Comparison of ENCODE assay signal across 8 cellular contexts in the genomic region with DNA sequence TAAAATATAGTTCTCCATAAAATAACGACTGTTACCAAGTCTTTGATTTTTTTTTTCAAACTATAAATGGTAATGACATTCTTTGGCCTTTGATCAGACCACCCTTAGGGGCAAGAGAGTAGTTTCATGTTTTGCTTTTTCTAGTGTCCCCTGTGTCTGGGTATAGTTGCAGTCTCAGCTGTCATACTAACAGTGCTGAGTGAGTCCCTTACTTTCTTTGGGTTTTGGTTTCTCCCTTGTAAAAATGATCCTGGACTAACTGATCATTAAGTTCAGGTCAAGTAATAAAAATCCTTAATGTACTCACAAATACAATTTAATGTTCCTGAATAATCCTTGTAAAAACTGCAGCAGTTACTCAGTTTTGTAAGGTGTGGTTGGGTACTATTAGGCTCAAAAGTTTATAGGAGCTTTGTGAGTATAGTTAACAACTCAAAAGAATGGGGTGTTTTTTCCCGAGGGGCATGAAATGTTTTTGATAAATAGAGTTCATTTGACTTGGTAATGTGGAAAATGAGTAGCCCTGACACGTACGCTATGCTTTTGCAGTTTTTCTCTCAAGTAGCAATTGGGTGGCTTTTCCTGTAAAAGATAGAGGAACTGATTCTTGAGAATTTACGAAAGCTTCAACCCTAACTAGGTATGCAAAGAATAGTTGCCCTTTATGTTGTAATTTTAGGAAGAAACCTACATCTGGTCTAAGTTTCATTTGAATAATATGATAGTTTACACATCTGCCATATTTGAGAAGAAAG. TPM values are rescaled to one million over a fixed set of nuclear protein-coding genes. Genes with fewer than 3 reads are reported as not detected.
DNase-seq lines count a peak whose midpoint lies in the region; ATAC-seq lines count a peak whose summit lies in the region.

No MANE protein-coding gene starts in this region.

- intact Hi-C loops in posterior vena cava (cut with DNase I), result no loop called here

- H3K27me3 Mint-ChIP-seq in activated naive CD8-positive, alpha-beta T cell treated with anti-CD3 and anti-CD28 coated beads for 36 hours, result no peaks in the 10 kb centered on the region

- no peaks in the 10 kb centered on the region for H3K27me3 ChIP-seq in ACC112 (ENCODE audit: insufficient read depth, low read length)

- no peak overlapping the region for H2AFZ ChIP-seq in ACC112 (ENCODE audit: low read length, unreplicated experiment)

- H3K4me1 ChIP-seq in ACC112 (ENCODE audit: control insufficient read depth, insufficient read depth, low read length, unreplicated experiment), result peaks cover 79% of the 10 kb centered on the region

- H3K4me3 Mint-ChIP-seq in activated naive CD8-positive, alpha-beta T cell treated with anti-CD3 and anti-CD28 coated beads for 36 hours, result peak overlapping the region; percentile 48

- no peaks in the 10 kb centered on the region for H3K9me3 Mint-ChIP-seq in activated naive CD8-positive, alpha-beta T cell treated with anti-CD3 and anti-CD28 coated beads for 36 hours

- no peaks in the 10 kb centered on the region for H3K36me3 ChIP-seq in ACC112 (ENCODE audit: insufficient read depth, low read length)

- DNase-seq in activated naive CD8-positive, alpha-beta T cell treated with anti-CD3 and anti-CD28 coated beads for 36 hours, result no peak
- no peak for DNase-seq in DMS153 (lab: John Stamatoyannopoulos, UW)
- no peak for DNase-seq in posterior vena cava (ENCODE audit: low spot score)
- no peak for DNase-seq in effector CD8-positive, alpha-beta T cell (lab: John Stamatoyannopoulos, UW)
- no peak for DNase-seq in NCI-H2227 treated with DMSO at 0.1 percent for 48 hours (lab: John Stamatoyannopoulos, UW)

- no peak overlapping the region for H3K4me3 ChIP-seq in ACC112 (ENCODE audit: low read depth, low read length)

- peaks cover 91% of the 10 kb centered on the region for H3K4me1 Mint-ChIP-seq in activated naive CD8-positive, alpha-beta T cell treated with anti-CD3 and anti-CD28 coated beads for 36 hours

- H3K27ac ChIP-seq in ACC112 (ENCODE audit: low read depth, low read length), result peak overlapping the region; percentile 3; the same call in 1 of the 2 replicates

- peaks cover 99% of the 10 kb centered on the region for H3K79me2 ChIP-seq in ACC112 (ENCODE audit: control insufficient read depth, insufficient read depth, low read length, unreplicated experiment)

- peaks cover 32% of the 10 kb centered on the region for H3K36me3 Mint-ChIP-seq in activated naive CD8-positive, alpha-beta T cell treated with anti-CD3 and anti-CD28 coated beads for 36 hours

- H3K27ac Mint-ChIP-seq in activated naive CD8-positive, alpha-beta T cell treated with anti-CD3 and anti-CD28 coated beads for 36 hours, result peak overlapping the region; percentile 92

- ATAC-seq in GM19397 (IDR thresholded peaks at IDR 0.05; ENCODE audit: unreplicated experiment), result peak; percentile 44
- ATAC-seq in HG03520 (IDR thresholded peaks at IDR 0.05; ENCODE audit: unreplicated experiment), result peak; percentile 36

RNA-seq across cellular contexts. Expression of gene PTPN1, which starts 6.2 kb away (rescaled TPM):
- 10 to 100 TPM; 53.0 to 54.0 TPM for total RNA-seq in activated naive CD8-positive, alpha-beta T cell treated with anti-CD3 and anti-CD28 coated beads for 36 hours
- 10 to 100 TPM; 23.5 to 43.6 TPM for total RNA-seq in posterior vena cava
